In the genomic region with DNA sequence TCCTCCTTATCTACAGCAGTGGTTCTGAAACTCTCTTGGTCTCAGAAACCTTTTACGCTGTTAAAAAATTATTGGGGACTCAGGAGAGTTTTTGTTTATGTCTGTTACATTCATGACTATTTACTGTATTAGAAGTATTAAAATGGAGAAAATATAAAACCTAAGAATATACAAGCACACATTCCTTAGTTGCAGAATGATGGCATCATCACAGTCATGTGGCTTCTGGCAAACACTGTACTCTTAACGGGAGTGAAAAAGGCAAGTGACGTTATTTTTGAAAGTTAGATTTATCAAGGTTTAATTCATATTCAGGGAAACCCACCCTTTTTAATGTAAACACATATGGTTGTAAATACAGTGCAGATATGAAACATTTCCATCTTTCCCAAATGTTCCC, we compare ENCODE assay signal across 10 cellular contexts. TPM values are rescaled to one million over a fixed set of nuclear protein-coding genes. Genes with fewer than 3 reads are reported as not detected.
DNase-seq lines count a peak whose midpoint lies in the region; ATAC-seq and TF ChIP-seq lines count a peak whose summit lies in the region.
"Had no signal": no experiment of that assay in that cellular context is flagged by ENCODE, and none has a peak within 500 bp of the region (broad histone marks: within the 10 kb centered on the region; RNA-seq: fewer than 3 reads in every experiment).

No MANE protein-coding gene starts in this region.

- no peak for DNase-seq in left lung
- DNase-seq in tibial artery, result no peak
- no peak for DNase-seq in activated CD8-positive, alpha-beta T cell treated with anti-CD3 and anti-CD28 coated beads for 36 hours
- DNase-seq: NCI-H1436 treated with DMSO at 0.1 percent for 48 hours had no signal

- intact Hi-C loops in left lung (cut with DNase I) (no loop called here), tibial artery (cut with DNase I; ENCODE audit: low total_unique reads) (no loop called here)
- intact Hi-C loops in activated CD8-positive, alpha-beta T cell treated with anti-CD3 and anti-CD28 coated beads for 36 hours (cut with micrococcal nuclease), result no loop called here

- H3K36me3 Mint-ChIP-seq in brain, result no peaks in the 10 kb centered on the region
- H3K36me3 Mint-ChIP-seq in activated CD8-positive, alpha-beta T cell treated with anti-CD3 and anti-CD28 coated beads for 36 hours (ENCODE audit: low read depth), result peaks cover 22% of the 10 kb centered on the region

- H3K9me3 ChIP-seq in HEK293 (ENCODE audit: control insufficient read depth, insufficient read depth, low read depth, low read length), result no peaks in the 10 kb centered on the region
- H3K9me3 ChIP-seq in left lung, result no peaks in the 10 kb centered on the region
- H3K9me3 ChIP-seq in tibial artery, result no peaks in the 10 kb centered on the region
- H3K9me3 ChIP-seq: prostate gland had no signal

- ATAC-seq in left lung (peak; percentile 80), GM19452 (IDR thresholded peaks at IDR 0.05; ENCODE audit: unreplicated experiment) (no peak), GM18861 (IDR thresholded peaks at IDR 0.05; ENCODE audit: unreplicated experiment) (no peak)
- no peak for ATAC-seq in activated CD8-positive, alpha-beta T cell treated with anti-CD3 and anti-CD28 coated beads for 36 hours

- H3K27ac Mint-ChIP-seq in brain, result peak overlapping the region in 4 of 5 experiments; percentile 11 to 90 (median 59)
- no peak overlapping the region for H3K27ac Mint-ChIP-seq in activated CD8-positive, alpha-beta T cell treated with anti-CD3 and anti-CD28 coated beads for 36 hours

- no peak overlapping the region for H3K27ac ChIP-seq in HEK293 (ENCODE audit: extremely low read depth, low read depth, low read length)
- peak overlapping the region; percentile 63 to 74 for H3K27ac ChIP-seq in left lung
- peak overlapping the region; percentile 47 to 65 for H3K27ac ChIP-seq in tibial artery
- H3K27ac ChIP-seq: VCaP had no signal

- POLR2A ChIA-PET in HEK293 (lab: Yijun Ruan, JAX), result no interaction called here
- POLR2A ChIA-PET in activated CD8-positive, alpha-beta T cell treated with anti-CD3 and anti-CD28 coated beads for 36 hours (lab: Charles Lee), result no interaction called here

- peaks cover 14% of the 10 kb centered on the region for H3K4me1 ChIP-seq in HEK293 (ENCODE audit: control insufficient read depth, insufficient read depth, low read length)
- peaks cover 16 to 36% of the 10 kb centered on the region in 2 donors for H3K4me1 ChIP-seq in left lung
- H3K4me1 ChIP-seq in tibial artery, result peaks cover 0 to 70% (median 27%) of the 10 kb centered on the region in 4 donors
- H3K4me1 ChIP-seq: prostate gland had no signal

- H3K36me3 ChIP-seq in HEK293 (ENCODE audit: control insufficient read depth in 2 of 2, insufficient read depth in 1 of 2, low read length in 2 of 2) (no peaks in the 10 kb centered on the region), left lung (no peaks in the 10 kb centered on the region), tibial artery (no peaks in the 10 kb centered on the region)
- H3K36me3 ChIP-seq: prostate gland had no signal

- TF ChIP-seq CTCF in HEK293 (tag by site-specific recombination; IDR thresholded peaks at IDR 0.05) (no peak), brain (conservative IDR thresholded peaks at IDR 0.05) (no peak), left lung (IDR thresholded peaks at IDR 0.05) (no peak), tibial artery (IDR thresholded peaks at IDR 0.05) (no peak)
- no peak for TF ChIP-seq CTCF in activated CD8-positive, alpha-beta T cell treated with anti-CD3 and anti-CD28 coated beads for 36 hours (IDR thresholded peaks at IDR 0.05)

- H3K4me3 ChIP-seq in HEK293 (ENCODE audit: low read depth, low read length), result no peak overlapping the region
- H3K4me3 ChIP-seq in left lung, result no peak overlapping the region
- H3K4me3 ChIP-seq in tibial artery, result no peak overlapping the region
- H3K4me3 ChIP-seq: prostate gland had no signal

- H3K27me3 ChIP-seq in left lung (no peaks in the 10 kb centered on the region), tibial artery (no peaks in the 10 kb centered on the region)

- CTCF ChIA-PET in HEK293 (lab: Yijun Ruan, JAX), result no interaction called here
- CTCF ChIA-PET in activated CD8-positive, alpha-beta T cell treated with anti-CD3 and anti-CD28 coated beads for 36 hours (lab: Charles Lee), result no interaction called here

- peak overlapping the region in 1 of 5 experiments; percentile 37 for H3K4me3 Mint-ChIP-seq in brain
- no peak overlapping the region for H3K4me3 Mint-ChIP-seq in activated CD8-positive, alpha-beta T cell treated with anti-CD3 and anti-CD28 coated beads for 36 hours

- H3K9me3 Mint-ChIP-seq in brain, result peaks cover 0 to 2% (median 0%) of the 10 kb centered on the region in 5 experiments
- H3K9me3 Mint-ChIP-seq in activated CD8-positive, alpha-beta T cell treated with anti-CD3 and anti-CD28 coated beads for 36 hours, result peaks cover 7% of the 10 kb centered on the region

- H3K4me1 Mint-ChIP-seq in brain, result peaks cover 32% of the 10 kb centered on the region
- H3K4me1 Mint-ChIP-seq in activated CD8-positive, alpha-beta T cell treated with anti-CD3 and anti-CD28 coated beads for 36 hours (ENCODE audit: low read depth), result peaks cover 50% of the 10 kb centered on the region

- H3K27me3 Mint-ChIP-seq in brain, result no peaks in the 10 kb centered on the region
- no peaks in the 10 kb centered on the region for H3K27me3 Mint-ChIP-seq in activated CD8-positive, alpha-beta T cell treated with anti-CD3 and anti-CD28 coated beads for 36 hours

TF ChIP-seq in HEK293, 187 proteins besides CTCF, POLR2A, EP300 and RAD21:
- TF ChIP-seq EGR2 (tag by site-specific recombination; IDR thresholded peaks at IDR 0.05; ENCODE audit: low read depth) (no peak), PRDM1 (tag by site-specific recombination; IDR thresholded peaks at IDR 0.05) (no peak), TRIM28 (IDR thresholded peaks at IDR 0.05; ENCODE audit: borderline replicate concordance, low read length) (0 out of 2 replicates have a peak, but pooled peaks have one; percentile 35), ZNF174 (tag by site-specific recombination; IDR thresholded peaks at IDR 0.05) (no peak)
- TF ChIP-seq, protein P1, sequence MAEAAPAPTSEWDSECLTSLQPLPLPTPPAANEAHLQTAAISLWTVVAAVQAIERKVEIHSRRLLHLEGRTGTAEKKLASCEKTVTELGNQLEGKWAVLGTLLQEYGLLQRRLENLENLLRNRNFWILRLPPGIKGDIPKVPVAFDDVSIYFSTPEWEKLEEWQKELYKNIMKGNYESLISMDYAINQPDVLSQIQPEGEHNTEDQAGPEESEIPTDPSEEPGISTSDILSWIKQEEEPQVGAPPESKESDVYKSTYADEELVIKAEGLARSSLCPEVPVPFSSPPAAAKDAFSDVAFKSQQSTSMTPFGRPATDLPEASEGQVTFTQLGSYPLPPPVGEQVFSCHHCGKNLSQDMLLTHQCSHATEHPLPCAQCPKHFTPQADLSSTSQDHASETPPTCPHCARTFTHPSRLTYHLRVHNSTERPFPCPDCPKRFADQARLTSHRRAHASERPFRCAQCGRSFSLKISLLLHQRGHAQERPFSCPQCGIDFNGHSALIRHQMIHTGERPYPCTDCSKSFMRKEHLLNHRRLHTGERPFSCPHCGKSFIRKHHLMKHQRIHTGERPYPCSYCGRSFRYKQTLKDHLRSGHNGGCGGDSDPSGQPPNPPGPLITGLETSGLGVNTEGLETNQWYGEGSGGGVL (tag by site-specific recombination; IDR thresholded peaks at IDR 0.05), result no peak
- TF ChIP-seq, protein P2, sequence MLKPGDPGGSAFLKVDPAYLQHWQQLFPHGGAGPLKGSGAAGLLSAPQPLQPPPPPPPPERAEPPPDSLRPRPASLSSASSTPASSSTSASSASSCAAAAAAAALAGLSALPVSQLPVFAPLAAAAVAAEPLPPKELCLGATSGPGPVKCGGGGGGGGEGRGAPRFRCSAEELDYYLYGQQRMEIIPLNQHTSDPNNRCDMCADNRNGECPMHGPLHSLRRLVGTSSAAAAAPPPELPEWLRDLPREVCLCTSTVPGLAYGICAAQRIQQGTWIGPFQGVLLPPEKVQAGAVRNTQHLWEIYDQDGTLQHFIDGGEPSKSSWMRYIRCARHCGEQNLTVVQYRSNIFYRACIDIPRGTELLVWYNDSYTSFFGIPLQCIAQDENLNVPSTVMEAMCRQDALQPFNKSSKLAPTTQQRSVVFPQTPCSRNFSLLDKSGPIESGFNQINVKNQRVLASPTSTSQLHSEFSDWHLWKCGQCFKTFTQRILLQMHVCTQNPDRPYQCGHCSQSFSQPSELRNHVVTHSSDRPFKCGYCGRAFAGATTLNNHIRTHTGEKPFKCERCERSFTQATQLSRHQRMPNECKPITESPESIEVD (tag by site-specific recombination; IDR thresholded peaks at IDR 0.05), result peak; percentile 25; the same call in 1 of the 2 replicates
TF ChIP-seq in HEK293: peak in this region for 2.

RNA-seq across cellular contexts. Expression of a gene that starts 43.7 kb away (rescaled TPM):
- polyA plus RNA-seq in brain (ENCODE audit: insufficient read depth, low read depth, low replicate concordance), result 45.4 TPM
- 10 to 100 TPM; 42.0 to 45.6 TPM for total RNA-seq in left lung
- 10 to 100 TPM; 52.0 to 57.7 TPM for total RNA-seq in activated CD8-positive, alpha-beta T cell treated with anti-CD3 and anti-CD28 coated beads for 36 hours
